In the genomic region with DNA sequence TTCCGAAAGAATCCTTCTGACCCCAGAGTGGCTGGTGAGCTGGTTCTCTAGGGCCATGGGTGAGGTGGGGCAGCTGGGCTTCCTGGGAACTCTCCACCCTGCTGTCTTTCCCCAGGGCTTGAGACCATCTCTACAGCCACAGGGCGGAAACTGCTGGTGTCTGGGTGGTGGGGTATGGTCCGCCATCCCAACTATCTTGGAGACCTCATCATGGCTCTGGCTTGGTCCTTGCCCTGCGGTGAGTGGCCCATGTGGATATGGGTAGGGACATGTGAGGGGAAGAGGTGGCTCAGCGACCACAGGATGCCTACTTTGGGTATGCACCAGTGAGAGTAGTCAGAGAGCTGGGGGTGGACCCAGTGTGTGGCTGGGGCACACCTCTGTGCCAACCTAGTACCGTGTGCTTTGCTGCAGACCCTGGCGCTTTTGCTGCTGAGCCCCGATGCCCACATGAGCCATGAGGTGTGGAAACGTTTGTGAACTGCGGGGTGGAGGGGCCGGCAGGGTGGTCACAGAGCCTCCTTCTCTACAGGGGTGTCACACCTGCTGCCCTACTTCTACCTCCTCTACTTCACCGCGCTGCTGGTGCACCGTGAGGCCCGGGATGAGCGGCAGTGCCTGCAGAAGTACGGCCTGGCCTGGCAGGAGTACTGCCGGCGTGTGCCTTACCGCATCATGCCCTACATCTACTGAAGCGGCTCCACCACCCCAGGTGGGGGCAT, we compare ENCODE assay signal across 12 cellular contexts. TPM values are rescaled to one million over a fixed set of nuclear protein-coding genes. Genes with fewer than 3 reads are reported as not detected.
DNase-seq lines count a peak whose midpoint lies in the region; ATAC-seq and TF ChIP-seq lines count a peak whose summit lies in the region.
"Had no signal": no experiment of that assay in that cellular context is flagged by ENCODE, and none has a peak within 500 bp of the region (broad histone marks: within the 10 kb centered on the region; RNA-seq: fewer than 3 reads in every experiment).

No MANE protein-coding gene starts in this region.

- peak overlapping the region; percentile 94; the same call in 1 of the 2 replicates for H3K4me2 ChIP-seq in MM.1S (ENCODE audit: low read depth, low read length)
- H3K4me2 ChIP-seq in osteoblast (ENCODE audit: insufficient read depth, low read length): no peak overlapping the region

- no peak for ATAC-seq in central memory CD8-positive, alpha-beta T cell (replicated peaks; ENCODE audit: extremely low read depth, poor library complexity, severe bottlenecking)
- ATAC-seq: effector memory CD8-positive, alpha-beta T cell had no signal

- no peaks in the 10 kb centered on the region for H3K9me3 Mint-ChIP-seq in CD8-positive, alpha-beta memory T cell
- no peaks in the 10 kb centered on the region for H3K9me3 Mint-ChIP-seq in central memory CD8-positive, alpha-beta T cell
- H3K9me3 Mint-ChIP-seq: effector memory CD8-positive, alpha-beta T cell had no signal

- no peak for DNase-seq in CD8-positive, alpha-beta memory T cell
- DNase-seq in MM.1S: no peak
- DNase-seq in central memory CD8-positive, alpha-beta T cell (ENCODE audit: low spot score in 2 of 2): no peak
- peak; percentile 59 for DNase-seq in osteoblast (ENCODE audit: insufficient read length, low spot score, missing footprints)
- no peak for DNase-seq in ACHN
- DNase-seq in stimulated activated CD4-positive, alpha-beta T cell treated with anti-CD3 and anti-CD28 coated beads, Interleukin-12 subunit alpha, Interleukin-12 subunit beta, amount 100 ng/mL, for 4 hours: no peak
- DNase-seq in KG1 (lab: John Stamatoyannopoulos, UW): no peak
- DNase-seq in HuH-7.5 (ENCODE audit: low spot score): no peak
- DNase-seq: effector memory CD8-positive, alpha-beta T cell; IMR-90; uterus had no signal

- peaks cover 31% of the 10 kb centered on the region for H3K79me2 ChIP-seq in MM.1S (ENCODE audit: low read length)
- peaks cover 26% of the 10 kb centered on the region for H3K79me2 ChIP-seq in osteoblast (ENCODE audit: insufficient read depth, low read length)

- peaks cover 39 to 76% (median 40%) of the 10 kb centered on the region in 3 donors for H3K4me1 Mint-ChIP-seq in CD8-positive, alpha-beta memory T cell
- H3K4me1 Mint-ChIP-seq in central memory CD8-positive, alpha-beta T cell: peaks cover 35% of the 10 kb centered on the region

- H2AFZ ChIP-seq in MM.1S (ENCODE audit: low read length): no peak overlapping the region
- H2AFZ ChIP-seq in osteoblast (ENCODE audit: low read length): no peak overlapping the region

- in situ Hi-C loops in ACHN (cut with HindIII; ENCODE audit: low pct_ligation_motif_present, low pct_unique_long_range_greater_than_20kb, low sequenced_read_pairs): no loop called here

- H3K4me3 Mint-ChIP-seq in CD8-positive, alpha-beta memory T cell: peak overlapping the region; percentile 29 to 91 (median 89)
- peak overlapping the region; percentile 40 for H3K4me3 Mint-ChIP-seq in central memory CD8-positive, alpha-beta T cell

- H3K4me1 ChIP-seq in CD8-positive, alpha-beta memory T cell (ENCODE audit: insufficient read depth, low read length): peaks cover 46% of the 10 kb centered on the region
- H3K4me1 ChIP-seq in MM.1S (ENCODE audit: low read length) (peaks cover 35% of the 10 kb centered on the region), osteoblast (ENCODE audit: insufficient read depth, low read length) (peaks cover 27% of the 10 kb centered on the region)

- peaks cover 0 to 3% of the 10 kb centered on the region in 2 donors for H3K27me3 Mint-ChIP-seq in CD8-positive, alpha-beta memory T cell
- no peaks in the 10 kb centered on the region for H3K27me3 Mint-ChIP-seq in central memory CD8-positive, alpha-beta T cell
- H3K27me3 Mint-ChIP-seq: effector memory CD8-positive, alpha-beta T cell had no signal

- H3K36me3 ChIP-seq in CD8-positive, alpha-beta memory T cell (ENCODE audit: insufficient read depth, low read length): peaks cover 21% of the 10 kb centered on the region
- H3K36me3 ChIP-seq in MM.1S (replicated peaks; ENCODE audit: insufficient read depth, low read length) (peaks cover 5% of the 10 kb centered on the region), osteoblast (ENCODE audit: insufficient read depth, low read length) (peaks cover 35% of the 10 kb centered on the region)
- H3K36me3 ChIP-seq: uterus had no signal

- H3K9ac ChIP-seq in MM.1S (ENCODE audit: low read length): no peak overlapping the region

- POLR2A ChIA-PET in CD8-positive, alpha-beta memory T cell (lab: Charles Lee): interaction anchor here (0.6 kb wide), 2 partner anchors 34 to 332 kb away, joined by 7 to 9 read pairs; no protein-coding TSS in a partner anchor

- no peak overlapping the region for H3K4me3 ChIP-seq in CD8-positive, alpha-beta memory T cell (ENCODE audit: low read length)
- H3K4me3 ChIP-seq in MM.1S (ENCODE audit: low read length): no peak overlapping the region
- peak overlapping the region; percentile 97 for H3K4me3 ChIP-seq in osteoblast (ENCODE audit: insufficient read depth, low read length)

- H3K27me3 ChIP-seq in CD8-positive, alpha-beta memory T cell (ENCODE audit: insufficient read depth, low read length, poor library complexity, severe bottlenecking): no peaks in the 10 kb centered on the region
- H3K27me3 ChIP-seq in MM.1S (replicated peaks; ENCODE audit: insufficient read depth, low read length): no peaks in the 10 kb centered on the region
- H3K27me3 ChIP-seq in osteoblast (ENCODE audit: insufficient read depth, low read length): no peaks in the 10 kb centered on the region
- H3K27me3 ChIP-seq: uterus had no signal

- TF ChIP-seq CTCF in MM.1S (IDR thresholded peaks at IDR 0.05; ENCODE audit: low read length): no peak
- no peak for TF ChIP-seq CTCF in osteoblast (IDR thresholded peaks at IDR 0.05; ENCODE audit: extremely low read depth, low read depth, low read length)

- no peak overlapping the region for H3K27ac ChIP-seq in CD8-positive, alpha-beta memory T cell (ENCODE audit: low read depth, low read length)
- no peak overlapping the region for H3K27ac ChIP-seq in MM.1S (ENCODE audit: low read length)
- no peak overlapping the region for H3K27ac ChIP-seq in osteoblast (ENCODE audit: low read depth, low read length)
- H3K27ac ChIP-seq: neutrophil, uterus had no signal

- peaks cover 2 to 42% (median 3%) of the 10 kb centered on the region in 3 donors for H3K36me3 Mint-ChIP-seq in CD8-positive, alpha-beta memory T cell
- peaks cover 40% of the 10 kb centered on the region for H3K36me3 Mint-ChIP-seq in central memory CD8-positive, alpha-beta T cell (ENCODE audit: insufficient read depth)

- no peaks in the 10 kb centered on the region for H3K9me3 ChIP-seq in CD8-positive, alpha-beta memory T cell (ENCODE audit: low read length)
- H3K9me3 ChIP-seq in MM.1S (replicated peaks; ENCODE audit: insufficient read depth, low read length): no peaks in the 10 kb centered on the region
- no peaks in the 10 kb centered on the region for H3K9me3 ChIP-seq in osteoblast (ENCODE audit: low read depth, low read length)
- H3K9me3 ChIP-seq: neutrophil, uterus had no signal

- H3K27ac Mint-ChIP-seq in CD8-positive, alpha-beta memory T cell: peak overlapping the region in 7 of 8 donors; percentile 17 to 99 (median 78)
- H3K27ac Mint-ChIP-seq in central memory CD8-positive, alpha-beta T cell (ENCODE audit: low read depth): peak overlapping the region; percentile 53

- H4K20me1 ChIP-seq in MM.1S (ENCODE audit: insufficient read depth, low read length) (no peaks in the 10 kb centered on the region), osteoblast (ENCODE audit: insufficient read depth, low read length) (peaks cover 15% of the 10 kb centered on the region)

- peaks cover 40% of the 10 kb centered on the region for H3F3A ChIP-seq in MM.1S (ENCODE audit: insufficient read depth, low read length)

- CTCF ChIA-PET in CD8-positive, alpha-beta memory T cell (lab: Charles Lee): interaction anchor here (1.3 to 2.0 kb wide), 2 partner anchors 11 to 101 kb away, joined by 5 read pairs; partner anchors contain the start of gene ARL2

- no peaks in the 10 kb centered on the region for H3K9me2 ChIP-seq in MM.1S (replicated peaks; ENCODE audit: insufficient read depth, low read length)

RNA-seq across cellular contexts. Expression of gene ZNHIT2, which starts 2.0 kb away (rescaled TPM):
- total RNA-seq in CD8-positive, alpha-beta memory T cell: 10 to 100 TPM; 15.2 to 20.1 TPM
- polyA plus RNA-seq in CD8-positive, alpha-beta memory T cell: 19.8 TPM
- total RNA-seq in osteoblast: 12.3 and 12.4 TPM in 2 replicates

RNA-seq across cellular contexts. Expression of gene TM7SF2, which starts 3.9 kb away (rescaled TPM):
- 10 to 100 TPM; 17.8 to 17.9 TPM for total RNA-seq in CD8-positive, alpha-beta memory T cell
- polyA plus RNA-seq in CD8-positive, alpha-beta memory T cell: 11.1 TPM
- total RNA-seq in osteoblast: 8.8 and 10.1 TPM in 2 replicates

RNA-seq across cellular contexts. Expression of gene FAU, which starts 6.4 kb away (rescaled TPM):
- 1,000 to 10,000 TPM; 1,054 to 1,073 TPM for total RNA-seq in CD8-positive, alpha-beta memory T cell
- 904 TPM for polyA plus RNA-seq in CD8-positive, alpha-beta memory T cell
- 94.3 and 118 TPM in 2 replicates for total RNA-seq in osteoblast

RNA-seq across cellular contexts. Expression of gene MRPL49, which starts 6.6 kb away (rescaled TPM):
- 100 to 1,000 TPM; 117 to 118 TPM for total RNA-seq in CD8-positive, alpha-beta memory T cell
- polyA plus RNA-seq in CD8-positive, alpha-beta memory T cell: 81.5 TPM
- 37.4 and 41.6 TPM in 2 replicates for total RNA-seq in osteoblast

RNA-seq across cellular contexts. Expression of gene SYVN1, which starts 18.8 kb away (rescaled TPM):
- total RNA-seq in CD8-positive, alpha-beta memory T cell: 10 to 100 TPM; 35.1 to 39.7 TPM
- 19.6 TPM for polyA plus RNA-seq in CD8-positive, alpha-beta memory T cell
- 10.3 and 11.9 TPM in 2 replicates for total RNA-seq in osteoblast
